Comparison of ENCODE assay signal across 1 cellular context in the genomic region with DNA sequence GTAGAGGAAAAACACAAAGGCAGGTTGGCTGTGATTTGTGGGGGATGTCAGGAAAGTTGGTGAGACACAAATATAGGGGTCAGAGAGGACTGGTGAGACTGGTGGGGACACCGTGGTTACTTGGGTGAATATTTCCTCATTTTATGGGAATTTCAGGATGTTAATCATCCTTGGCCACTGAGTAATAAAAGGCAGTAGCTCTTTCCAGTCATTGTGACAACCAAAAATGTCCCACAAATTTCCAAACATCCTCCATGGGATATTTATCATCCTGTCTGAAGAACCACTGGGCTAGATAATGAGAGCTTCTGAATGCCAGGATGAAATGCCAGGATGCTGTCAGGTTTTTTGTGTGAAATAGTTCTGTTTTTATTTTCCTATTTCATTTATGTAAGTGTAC.
TF ChIP-seq lines count a peak whose summit lies in the region.

No MANE protein-coding gene starts in this region.

TF ChIP-seq in WTC11, 78 proteins besides CTCF, POLR2A, EP300 and RAD21 (continued from another document):
- TF ChIP-seq, protein P1, sequence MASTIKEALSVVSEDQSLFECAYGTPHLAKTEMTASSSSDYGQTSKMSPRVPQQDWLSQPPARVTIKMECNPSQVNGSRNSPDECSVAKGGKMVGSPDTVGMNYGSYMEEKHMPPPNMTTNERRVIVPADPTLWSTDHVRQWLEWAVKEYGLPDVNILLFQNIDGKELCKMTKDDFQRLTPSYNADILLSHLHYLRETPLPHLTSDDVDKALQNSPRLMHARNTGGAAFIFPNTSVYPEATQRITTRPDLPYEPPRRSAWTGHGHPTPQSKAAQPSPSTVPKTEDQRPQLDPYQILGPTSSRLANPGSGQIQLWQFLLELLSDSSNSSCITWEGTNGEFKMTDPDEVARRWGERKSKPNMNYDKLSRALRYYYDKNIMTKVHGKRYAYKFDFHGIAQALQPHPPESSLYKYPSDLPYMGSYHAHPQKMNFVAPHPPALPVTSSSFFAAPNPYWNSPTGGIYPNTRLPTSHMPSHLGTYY (CRISPR knock-in tag; IDR thresholded peaks at IDR 0.05), result no peak
- TF ChIP-seq NFE2L1 (CRISPR knock-in tag; IDR thresholded peaks at IDR 0.05) (no peak), ZNF138 (CRISPR knock-in tag; conservative IDR thresholded peaks at IDR 0.05) (no peak), FOXJ3 (CRISPR knock-in tag; IDR thresholded peaks at IDR 0.05; ENCODE audit: borderline replicate concordance) (no peak), TEAD4 (CRISPR knock-in tag; IDR thresholded peaks at IDR 0.05) (no peak), ZNF317 (CRISPR knock-in tag; IDR thresholded peaks at IDR 0.05; ENCODE audit: borderline replicate concordance, low read depth) (no peak), TEAD1 (CRISPR knock-in tag; IDR thresholded peaks at IDR 0.05) (no peak), ETV6 (CRISPR knock-in tag; IDR thresholded peaks at IDR 0.05) (no peak)
- TF ChIP-seq, protein P2, sequence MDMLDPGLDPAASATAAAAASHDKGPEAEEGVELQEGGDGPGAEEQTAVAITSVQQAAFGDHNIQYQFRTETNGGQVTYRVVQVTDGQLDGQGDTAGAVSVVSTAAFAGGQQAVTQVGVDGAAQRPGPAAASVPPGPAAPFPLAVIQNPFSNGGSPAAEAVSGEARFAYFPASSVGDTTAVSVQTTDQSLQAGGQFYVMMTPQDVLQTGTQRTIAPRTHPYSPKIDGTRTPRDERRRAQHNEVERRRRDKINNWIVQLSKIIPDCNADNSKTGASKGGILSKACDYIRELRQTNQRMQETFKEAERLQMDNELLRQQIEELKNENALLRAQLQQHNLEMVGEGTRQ (CRISPR knock-in tag; IDR thresholded peaks at IDR 0.05), result no peak
- TF ChIP-seq, protein P3, sequence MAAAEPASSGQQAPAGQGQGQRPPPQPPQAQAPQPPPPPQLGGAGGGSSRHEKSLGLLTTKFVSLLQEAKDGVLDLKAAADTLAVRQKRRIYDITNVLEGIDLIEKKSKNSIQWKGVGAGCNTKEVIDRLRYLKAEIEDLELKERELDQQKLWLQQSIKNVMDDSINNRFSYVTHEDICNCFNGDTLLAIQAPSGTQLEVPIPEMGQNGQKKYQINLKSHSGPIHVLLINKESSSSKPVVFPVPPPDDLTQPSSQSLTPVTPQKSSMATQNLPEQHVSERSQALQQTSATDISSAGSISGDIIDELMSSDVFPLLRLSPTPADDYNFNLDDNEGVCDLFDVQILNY (CRISPR knock-in tag; IDR thresholded peaks at IDR 0.05), result no peak
- TF ChIP-seq, protein P4, sequence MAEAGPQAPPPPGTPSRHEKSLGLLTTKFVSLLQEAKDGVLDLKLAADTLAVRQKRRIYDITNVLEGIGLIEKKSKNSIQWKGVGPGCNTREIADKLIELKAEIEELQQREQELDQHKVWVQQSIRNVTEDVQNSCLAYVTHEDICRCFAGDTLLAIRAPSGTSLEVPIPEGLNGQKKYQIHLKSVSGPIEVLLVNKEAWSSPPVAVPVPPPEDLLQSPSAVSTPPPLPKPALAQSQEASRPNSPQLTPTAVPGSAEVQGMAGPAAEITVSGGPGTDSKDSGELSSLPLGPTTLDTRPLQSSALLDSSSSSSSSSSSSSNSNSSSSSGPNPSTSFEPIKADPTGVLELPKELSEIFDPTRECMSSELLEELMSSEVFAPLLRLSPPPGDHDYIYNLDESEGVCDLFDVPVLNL (CRISPR knock-in tag; IDR thresholded peaks at IDR 0.05; ENCODE audit: borderline replicate concordance, low read depth), result no peak
- TF ChIP-seq, protein P5, sequence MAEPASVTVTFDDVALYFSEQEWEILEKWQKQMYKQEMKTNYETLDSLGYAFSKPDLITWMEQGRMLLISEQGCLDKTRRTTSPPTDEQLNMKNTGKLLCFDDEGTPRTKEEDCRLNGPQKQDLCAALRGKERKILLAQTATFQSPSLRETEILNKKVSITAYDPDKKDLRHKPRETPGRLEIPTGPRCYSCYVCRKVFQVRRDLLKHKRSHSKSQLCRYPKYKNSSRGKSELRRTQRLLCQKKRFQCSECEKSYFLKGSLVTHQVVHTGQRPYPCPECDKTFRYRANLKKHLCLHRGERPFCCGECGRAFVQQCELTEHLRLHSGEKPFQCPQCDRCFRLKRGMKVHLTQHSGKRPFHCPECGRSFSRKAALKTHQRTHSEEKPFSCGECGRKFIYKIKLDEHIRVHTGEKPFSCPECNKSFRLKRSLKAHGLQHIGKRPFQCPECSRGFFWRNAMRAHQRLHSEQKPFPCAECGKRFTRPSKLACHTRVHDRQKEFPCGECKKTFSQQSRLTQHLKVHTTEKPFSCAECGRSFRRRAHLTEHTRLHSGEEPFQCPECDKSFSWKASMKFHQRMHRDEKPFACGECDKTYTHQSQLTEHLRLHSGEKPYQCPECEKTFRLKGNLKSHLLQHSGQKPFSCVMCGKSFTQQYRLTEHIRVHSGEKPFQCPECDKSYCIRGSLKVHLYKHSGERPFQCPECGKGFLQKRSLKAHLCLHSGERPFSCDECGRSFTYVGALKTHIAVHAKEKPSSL (CRISPR knock-in tag; conservative IDR thresholded peaks at IDR 0.05), result no peak
TF ChIP-seq in WTC11: peak in this region for 0.
